Comparison of ENCODE assay signal across 9 cellular contexts in genomic region chr4:42371306-42372063, GRCh38. TPM values are rescaled to one million over a fixed set of nuclear protein-coding genes. Genes with fewer than 3 reads are reported as not detected.
DNase-seq lines count a peak whose midpoint lies in the region; ATAC-seq and TF ChIP-seq lines count a peak whose summit lies in the region.
"Had no signal": no experiment of that assay in that cellular context is flagged by ENCODE, and none has a peak within 500 bp of the region (broad histone marks: within the 10 kb centered on the region; RNA-seq: fewer than 3 reads in every experiment).

No MANE protein-coding gene starts in this region.

- no peaks in the 10 kb centered on the region for H3K4me1 Mint-ChIP-seq in stimulated activated memory B cell treated with anti-CD40 and anti-IgM and Interleukin-4, amounts not matched to agents 10 μg/mL and 1 μg/mL and 100 μg/mL, for 72 hours
- H3K4me1 Mint-ChIP-seq in activated T-helper 17 cell treated with anti-CD3 and anti-CD28 coated beads, Interleukin-2, amount 50 U/mL, for 72 hours, result no peaks in the 10 kb centered on the region
- H3K4me1 Mint-ChIP-seq: IgD-negative memory B cell had no signal

- H3K27ac Mint-ChIP-seq in stimulated activated memory B cell treated with anti-CD40 and anti-IgM and Interleukin-4, amounts not matched to agents 10 μg/mL and 1 μg/mL and 100 μg/mL, for 72 hours, result no peak overlapping the region
- no peak overlapping the region for H3K27ac Mint-ChIP-seq in activated T-helper 17 cell treated with anti-CD3 and anti-CD28 coated beads, Interleukin-2, amount 50 U/mL, for 72 hours
- H3K27ac Mint-ChIP-seq: IgD-negative memory B cell had no signal

- H4K20me1 ChIP-seq in Loucy (ENCODE audit: insufficient read depth, low read length, poor library complexity, severe bottlenecking), result no peaks in the 10 kb centered on the region

- no peaks in the 10 kb centered on the region for H3K79me2 ChIP-seq in Loucy (ENCODE audit: insufficient read depth, low read length)

- no peak overlapping the region for H3K4me3 Mint-ChIP-seq in stimulated activated memory B cell treated with anti-CD40 and anti-IgM and Interleukin-4, amounts not matched to agents 10 μg/mL and 1 μg/mL and 100 μg/mL, for 72 hours
- H3K4me3 Mint-ChIP-seq in activated T-helper 17 cell treated with anti-CD3 and anti-CD28 coated beads, Interleukin-2, amount 50 U/mL, for 72 hours, result no peak overlapping the region
- H3K4me3 Mint-ChIP-seq: IgD-negative memory B cell had no signal

- no peaks in the 10 kb centered on the region for H3K9me3 ChIP-seq in Loucy (ENCODE audit: insufficient read depth, low read depth, low read length)
- H3K9me3 ChIP-seq in vagina, result no peaks in the 10 kb centered on the region

- no peak overlapping the region for H2AFZ ChIP-seq in Loucy (ENCODE audit: low read length)

- intact Hi-C loops in vagina (cut with DNase I), result no loop called here

- H3K4me2 ChIP-seq in Loucy (ENCODE audit: low read depth, low read length, poor library complexity, severe bottlenecking), result no peak overlapping the region

- H3K4me3 ChIP-seq in Loucy (ENCODE audit: low read length, poor library complexity, severe bottlenecking), result no peak overlapping the region
- no peak overlapping the region for H3K4me3 ChIP-seq in vagina

- no peak overlapping the region for H3K9ac ChIP-seq in Loucy (ENCODE audit: low read depth, low read length, poor library complexity, severe bottlenecking)

- H3K4me1 ChIP-seq in Loucy (ENCODE audit: insufficient read depth, low read length, poor library complexity, severe bottlenecking) (no peaks in the 10 kb centered on the region), vagina (no peaks in the 10 kb centered on the region)

- H3K9me3 Mint-ChIP-seq in stimulated activated memory B cell treated with anti-CD40 and anti-IgM and Interleukin-4, amounts not matched to agents 10 μg/mL and 1 μg/mL and 100 μg/mL, for 72 hours, result peaks cover 3% of the 10 kb centered on the region
- no peaks in the 10 kb centered on the region for H3K9me3 Mint-ChIP-seq in activated T-helper 17 cell treated with anti-CD3 and anti-CD28 coated beads, Interleukin-2, amount 50 U/mL, for 72 hours

- no peaks in the 10 kb centered on the region for H3K9me2 ChIP-seq in Loucy (replicated peaks; ENCODE audit: low read depth, low read length)

- TF ChIP-seq POLR2A in vagina (IDR thresholded peaks at IDR 0.05), result no peak

- H3K36me3 Mint-ChIP-seq in stimulated activated memory B cell treated with anti-CD40 and anti-IgM and Interleukin-4, amounts not matched to agents 10 μg/mL and 1 μg/mL and 100 μg/mL, for 72 hours, result no peaks in the 10 kb centered on the region
- no peaks in the 10 kb centered on the region for H3K36me3 Mint-ChIP-seq in activated T-helper 17 cell treated with anti-CD3 and anti-CD28 coated beads, Interleukin-2, amount 50 U/mL, for 72 hours (ENCODE audit: low read depth)
- H3K36me3 Mint-ChIP-seq: IgD-negative memory B cell had no signal

- ATAC-seq in GM18868 (IDR thresholded peaks at IDR 0.05; ENCODE audit: unreplicated experiment), result peak; percentile 84
- ATAC-seq in stimulated activated memory B cell treated with anti-CD40 and anti-IgM and Interleukin-4, amounts not matched to agents 10 μg/mL and 1 μg/mL and 100 μg/mL, for 72 hours, result no peak
- no peak for ATAC-seq in activated T-helper 17 cell treated with anti-CD3 and anti-CD28 coated beads, Interleukin-2, amount 50 U/mL, for 72 hours (replicated peaks)

- H3K36me3 ChIP-seq in Loucy (ENCODE audit: insufficient read depth, low read length), result no peaks in the 10 kb centered on the region
- H3K36me3 ChIP-seq in vagina, result no peaks in the 10 kb centered on the region

- H3K27me3 ChIP-seq in Loucy (ENCODE audit: insufficient read depth, low read length, poor library complexity, severe bottlenecking) (no peaks in the 10 kb centered on the region), vagina (no peaks in the 10 kb centered on the region)

- no peaks in the 10 kb centered on the region for H3F3A ChIP-seq in Loucy (ENCODE audit: low read depth)

- DNase-seq in amniotic epithelial cell (ENCODE audit: low read depth), result peak; percentile 37
- DNase-seq in iPS DF 19.7 (ENCODE audit: low read depth, low spot score), result peak; percentile 7
- no peak for DNase-seq in vagina (ENCODE audit: extremely low spot score in 2 of 2)

- TF ChIP-seq CTCF in C4-2B (conservative IDR thresholded peaks at IDR 0.05) (peak; percentile 79), Loucy (conservative IDR thresholded peaks at IDR 0.05; ENCODE audit: low read length) (peak; percentile 63), vagina (IDR thresholded peaks at IDR 0.05) (peak in 2 of 3 experiments; percentile 15 to 37)

- H3K27me3 Mint-ChIP-seq in stimulated activated memory B cell treated with anti-CD40 and anti-IgM and Interleukin-4, amounts not matched to agents 10 μg/mL and 1 μg/mL and 100 μg/mL, for 72 hours, result peaks cover 8% of the 10 kb centered on the region
- peaks cover 15% of the 10 kb centered on the region for H3K27me3 Mint-ChIP-seq in activated T-helper 17 cell treated with anti-CD3 and anti-CD28 coated beads, Interleukin-2, amount 50 U/mL, for 72 hours
- H3K27me3 Mint-ChIP-seq: IgD-negative memory B cell had no signal

- H3K27ac ChIP-seq in C4-2B (no peak overlapping the region), vagina (no peak overlapping the region)

RNA-seq across cellular contexts. Expression of gene SHISA3, which starts 25.8 kb away (rescaled TPM):
- 4.4 TPM for total RNA-seq in vagina
- total RNA-seq in activated T-helper 17 cell treated with anti-CD3 and anti-CD28 coated beads, Interleukin-2, amount 50 U/mL, for 72 hours, result not detected

Comparison
In these comparisons a context has a peak if more than half of its experiments do, and no peak if none do; other contexts are left out.
1. CTCF ChIP-seq: peak in every context shown above with its lines; median percentile 79 in C4-2B; 63 in Loucy; 26 in vagina.
2. DNase-seq: peak in amniotic epithelial cell (single experiment) and iPS DF 19.7 (single experiment); none in vagina (0 of 2).